In the genomic region with DNA sequence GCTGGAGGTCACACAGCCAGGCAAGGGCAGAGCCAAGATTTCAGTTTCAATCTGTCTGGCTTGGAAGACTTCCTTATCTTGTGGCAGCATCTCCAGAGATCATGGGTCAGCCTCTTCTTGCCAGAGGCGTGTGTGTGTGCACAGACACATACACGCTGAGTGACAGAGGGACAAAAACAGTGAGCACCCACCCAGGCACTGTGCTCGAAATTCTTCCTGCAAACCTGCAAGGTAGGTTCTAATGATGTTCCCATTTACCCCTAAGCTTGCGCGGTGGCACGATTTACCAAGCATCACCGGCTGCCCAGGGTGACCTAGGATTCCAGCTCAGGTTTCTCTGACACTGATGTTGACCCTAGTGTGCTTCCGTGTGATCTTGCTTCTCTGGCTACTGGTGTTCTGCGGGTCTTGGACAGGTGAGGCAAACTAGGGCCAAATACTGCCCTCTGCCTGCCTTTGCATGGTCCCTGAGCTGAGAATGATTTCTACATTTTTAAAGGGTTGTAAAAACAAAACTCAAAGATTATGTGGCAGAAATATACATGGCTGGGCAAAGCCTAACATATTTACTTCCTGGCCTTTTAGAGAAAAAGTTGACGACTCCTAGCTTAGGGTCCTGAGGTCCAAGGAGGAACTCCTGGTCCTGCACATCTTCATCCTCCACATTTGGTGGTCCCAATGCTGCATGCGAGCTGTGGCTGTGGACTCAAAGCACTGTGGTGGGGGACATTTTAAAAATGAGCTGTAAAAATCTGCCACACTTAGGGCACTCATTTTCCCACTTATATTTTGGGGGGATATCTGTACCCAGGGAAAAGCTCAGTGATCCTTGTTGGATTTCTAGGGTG, we compare ENCODE assay signal across 8 cellular contexts.
DNase-seq lines count a peak whose midpoint lies in the region; ATAC-seq, FAIRE-seq and TF ChIP-seq lines count a peak whose summit lies in the region.

No MANE protein-coding gene starts in this region.

- H3K9me3 ChIP-seq in colonic mucosa, result no peaks in the 10 kb centered on the region

- H3K27ac ChIP-seq in colonic mucosa, result peak overlapping the region; percentile 85

- peak overlapping the region in 1 of 2 donors; percentile 77 for H3K9ac ChIP-seq in colonic mucosa (ENCODE audit: low read depth in 2 of 2, low read length in 2 of 2)

- peak overlapping the region; percentile 77 for H3K4me3 ChIP-seq in GM12865 (ENCODE audit: low read depth, low read length)
- H3K4me3 ChIP-seq in colonic mucosa, result peak overlapping the region; percentile 46

- intact Hi-C loops in colonic mucosa (cut with DNase I), result loop anchor here (10.0 kb wide), 2 partner anchors 257 to 893 kb away; no protein-coding TSS in a partner anchor
- intact Hi-C loops in natural killer cell (cut with micrococcal nuclease), result loop anchor here (2.0 to 5.0 kb wide), 2 partner anchors 269 to 1145 kb away; a partner anchor contains a TSS

- peak overlapping the region; percentile 87 for H3K4me3 Mint-ChIP-seq in natural killer cell

- no peaks in the 10 kb centered on the region for H3K36me3 ChIP-seq in colonic mucosa

- H3K27me3 ChIP-seq in colonic mucosa, result no peaks in the 10 kb centered on the region

- H3K4me1 ChIP-seq in colonic mucosa, result no peaks in the 10 kb centered on the region

- H3K27ac Mint-ChIP-seq in natural killer cell, result peak overlapping the region; percentile 92 to 98

- no peaks in the 10 kb centered on the region for H3K36me3 Mint-ChIP-seq in natural killer cell

- H3K9me3 Mint-ChIP-seq in natural killer cell, result no peaks in the 10 kb centered on the region

- ATAC-seq in natural killer cell (no peak), GM18868 (IDR thresholded peaks at IDR 0.05; ENCODE audit: unreplicated experiment) (no peak), HG03432 (IDR thresholded peaks at IDR 0.05; ENCODE audit: unreplicated experiment) (no peak)

- H3K4me1 Mint-ChIP-seq in natural killer cell, result peaks cover 10 to 23% of the 10 kb centered on the region in 2 donors

- H3K27me3 Mint-ChIP-seq in natural killer cell (ENCODE audit: low read depth in 2 of 2), result peaks cover 11 to 14% of the 10 kb centered on the region in 2 donors

- TF ChIP-seq CTCF in GM12865 (IDR thresholded peaks at IDR 0.05; ENCODE audit: insufficient read depth, low read depth, low read length, missing control alignments), result no peak
- no peak for TF ChIP-seq CTCF in colonic mucosa (IDR thresholded peaks at IDR 0.05)
- TF ChIP-seq CTCF in natural killer cell (IDR thresholded peaks at IDR 0.05), result no peak

- DNase-seq in GM12865 (ENCODE audit: low read depth), result no peak
- peak; percentile 5 for DNase-seq in NCI-H2196 treated with DMSO at 0.1 percent for 48 hours (lab: John Stamatoyannopoulos, UW; ENCODE audit: unreplicated experiment)
- peak; percentile 18 for DNase-seq in colonic mucosa
- DNase-seq in natural killer cell, result no peak
- no peak for DNase-seq in urothelium cell line (ENCODE audit: low spot score)
- no peak for DNase-seq in HCEC 1CT

- FAIRE-seq in urothelium cell line (lab: Jason Lieb, UNC), result no peak

Comparison
In these comparisons a context has a peak if more than half of its experiments do, and no peak if none do; other contexts are left out.
1. DNase-seq: peak in NCI-H2196 treated with DMSO at 0.1 percent for 48 hours (single experiment) and colonic mucosa (single experiment); none in GM12865 (single experiment), natural killer cell (single experiment), urothelium cell line (single experiment) and HCEC 1CT (single experiment).